8 cellular contexts compared by ENCODE assay signal in genomic region chr11:72102946-72103753, GRCh38. TPM values are rescaled to one million over a fixed set of nuclear protein-coding genes. Genes with fewer than 3 reads are reported as not detected.
DNase-seq lines count a peak whose midpoint lies in the region; ATAC-seq, FAIRE-seq and TF ChIP-seq lines count a peak whose summit lies in the region.

TSS of gene LAMTOR1 (minus strand) at chr11:72103297. CDS start at chr11:72103224, 73 bp downstream.

- H3K4me1 ChIP-seq in pancreas (peaks cover 11 to 21% (median 13%) of the 10 kb centered on the region in 3 donors), tibial artery (peaks cover 0 to 36% (median 27%) of the 10 kb centered on the region in 4 donors)

- peaks cover 0 to 9% (median 8%) of the 10 kb centered on the region in 3 donors for H3K36me3 ChIP-seq in pancreas
- peaks cover 13 to 32% (median 15%) of the 10 kb centered on the region in 3 donors for H3K36me3 ChIP-seq in tibial artery

- H3K27me3 ChIP-seq in pancreas (no peaks in the 10 kb centered on the region), tibial artery (no peaks in the 10 kb centered on the region)

- no peak for FAIRE-seq in pancreas (lab: Jason Lieb, UNC)

- intact Hi-C loops in Right ventricle myocardium inferior (cut with DNase I) (loop anchor here (1.0 to 2.0 kb wide), 3 partner anchors 9 to 120 kb away; partner anchors contain the start of gene ANAPC15), pancreas (cut with DNase I) (no loop called here), tibial artery (cut with DNase I; ENCODE audit: low total_unique reads) (no loop called here)

- WGBS in pancreas, 2 donors, result 1 to 3% methylated on average over 63 to 64 of the region's 64 CpGs

- peak; percentile 94 for ATAC-seq in HG02678 (IDR thresholded peaks at IDR 0.05; ENCODE audit: unreplicated experiment)
- peak; percentile 99 for ATAC-seq in Right ventricle myocardium inferior
- peak; percentile 97 to 99 (median 99) for ATAC-seq in pancreas

- no peaks in the 10 kb centered on the region for H3K9me3 ChIP-seq in pancreas
- H3K9me3 ChIP-seq in tibial artery, result no peaks in the 10 kb centered on the region

- H3K27ac ChIP-seq in pancreas (peak within 1 kb of the TSS; percentile 87 to 94 (median 91)), tibial artery (peak within 1 kb of the TSS; percentile 91 to 95)

- H3K4me3 ChIP-seq in GM12864 (ENCODE audit: low read depth, low read length) (peak within 1 kb of the TSS; percentile 95), pancreas (peak within 1 kb of the TSS; percentile 73 to 91 (median 86)), tibial artery (peak within 1 kb of the TSS; percentile 79 to 92)

- TF ChIP-seq CTCF in GM12864 (IDR thresholded peaks at IDR 0.05; ENCODE audit: low read depth, low read length, missing control alignments), result peak; percentile 59
- TF ChIP-seq CTCF in pancreas (IDR thresholded peaks at IDR 0.05), result peak in 3 of 4 donors; percentile 10 to 43 (median 36)
- TF ChIP-seq CTCF in tibial artery (IDR thresholded peaks at IDR 0.05), result peak; percentile 44 to 76

- DNase-seq in GM12864 (ENCODE audit: low read depth) (peak; percentile 97), NCI-H1417 (lab: John Stamatoyannopoulos, UW) (peak; percentile 99 to 100 (median 99)), SW 1271 (lab: John Stamatoyannopoulos, UW) (peak; percentile 98), Right ventricle myocardium inferior (ENCODE audit: missing footprints) (peak; percentile 100), pancreas (peak; percentile 97 to 100 (median 99)), tibial artery (peak; percentile 100)
- DNase-seq in activated naive CD8-positive, alpha-beta T cell treated with anti-CD3 and anti-CD28 coated beads, Interleukin-2, amount 50 U/mL, for 16 hours (ENCODE audit: low read depth, low spot score), result peak; percentile 99

RNA-seq across cellular contexts. Expression of gene LAMTOR1, which starts in this region (rescaled TPM):
- total RNA-seq in Right ventricle myocardium inferior (80.3 TPM), pancreas (10 to 100 TPM; 24.9 to 42.5 (median 34.7) TPM)
- 10 to 100 TPM; 34.8 to 71.8 TPM for polyA plus RNA-seq in pancreas

Comparison
In these comparisons a context has a peak if more than half of its experiments do, and no peak if none do; other contexts are left out.
1. Peak in every context shown above with its lines: DNase-seq, ATAC-seq, H3K4me3 ChIP-seq and H3K27ac ChIP-seq.